Comparison of ENCODE assay signal across 17 cellular contexts in the genomic region with DNA sequence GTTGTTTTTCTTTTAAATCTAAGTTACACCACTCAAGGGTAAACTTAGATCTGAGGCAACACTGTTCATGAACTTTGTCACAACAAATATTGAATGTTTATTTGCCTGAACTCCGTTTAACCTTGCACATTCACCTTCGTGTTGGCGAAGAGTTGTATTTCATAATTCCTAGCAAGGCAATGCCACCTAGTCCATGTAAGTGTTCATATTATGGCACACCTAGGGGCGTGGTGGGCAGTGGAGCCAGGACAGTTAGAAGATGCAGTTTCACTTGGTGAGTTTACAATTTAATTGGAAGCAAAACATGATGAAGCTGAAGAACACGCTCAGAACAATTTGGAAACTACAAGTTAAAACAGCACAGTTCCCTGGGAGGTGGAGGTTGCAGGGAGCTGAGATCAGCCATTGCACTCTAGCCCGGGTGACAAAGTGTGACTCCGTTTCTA. TPM values are rescaled to one million over a fixed set of nuclear protein-coding genes. Genes with fewer than 3 reads are reported as not detected.
DNase-seq lines count a peak whose midpoint lies in the region; ATAC-seq, FAIRE-seq and TF ChIP-seq lines count a peak whose summit lies in the region.
"Had no signal": no experiment of that assay in that cellular context is flagged by ENCODE, and none has a peak within 500 bp of the region (broad histone marks: within the 10 kb centered on the region; RNA-seq: fewer than 3 reads in every experiment).

No MANE protein-coding gene starts in this region.

- TF ChIP-seq CTCF in IMR-90 (conservative IDR thresholded peaks at IDR 0.05; ENCODE audit: low read depth, low read length) (no peak), fibroblast of lung (conservative IDR thresholded peaks at IDR 0.05 in 1 of 2, IDR thresholded peaks at IDR 0.05 in 1 of 2; ENCODE audit: low read depth in 1 of 2, low read length in 2 of 2) (no peak), liver (IDR thresholded peaks at IDR 0.05; ENCODE audit: low read depth, low read length, missing input control) (no peak)

- peak overlapping the region; percentile 67; the same call in 1 of the 2 replicates for H2BK20ac ChIP-seq in IMR-90 (ENCODE audit: low read depth, low read length)

- H3K56ac ChIP-seq in IMR-90 (ENCODE audit: extremely low read depth, insufficient read depth, low read length): no peak overlapping the region

- H3K9ac ChIP-seq in IMR-90 (ENCODE audit: low read depth, low read length) (no peak overlapping the region), fibroblast of lung (ENCODE audit: insufficient read depth, low read length) (no peak overlapping the region), liver (ENCODE audit: low read depth in 1 of 2, low read length in 2 of 2) (peak overlapping the region in 1 of 2 donors; percentile 51)

- in situ Hi-C loops in IMR-90 (cut with MboI; ENCODE audit: low sequenced_read_pairs) (loop anchor here (5.0 kb wide), 1 partner anchor 235 kb away; no protein-coding TSS in a partner anchor), KBM-7 (cut with MboI; ENCODE audit: low pct_unique_long_range_greater_than_20kb, low sequenced_read_pairs) (loop anchor here (25.0 kb wide), 1 partner anchor 490 kb away; no protein-coding TSS in a partner anchor)

- no peak for TF ChIP-seq POLR2A in IMR-90 (IDR thresholded peaks at IDR 0.05; ENCODE audit: low read depth, low read length)

- H4K20me1 ChIP-seq in IMR-90 (ENCODE audit: insufficient read depth, low read length) (no peaks in the 10 kb centered on the region), fibroblast of lung (ENCODE audit: control insufficient read depth, extremely low read depth, insufficient read depth, low read length) (no peaks in the 10 kb centered on the region)

- no peak overlapping the region for H4K8ac ChIP-seq in IMR-90 (ENCODE audit: low read depth in 2 of 2, low read length in 2 of 2)

- CTCF ChIA-PET in IMR-90 (lab: Yijun Ruan, JAX): interaction anchor here (0.5 kb wide), 1 partner anchor 245 kb away, joined by 3 read pairs; no protein-coding TSS in a partner anchor

- H3K27me3 ChIP-seq in IMR-90 (ENCODE audit: control insufficient read depth, insufficient read depth, low read length) (no peaks in the 10 kb centered on the region), fibroblast of lung (ENCODE audit: control insufficient read depth, insufficient read depth, low read length) (no peaks in the 10 kb centered on the region), liver (ENCODE audit: control insufficient read depth in 4 of 4, insufficient read depth in 4 of 4, low read length in 3 of 4) (no peaks in the 10 kb centered on the region), small intestine (ENCODE audit: control insufficient read depth in 2 of 2, insufficient read depth in 2 of 2, low read length in 2 of 2) (no peaks in the 10 kb centered on the region)
- H3K27me3 ChIP-seq: BE2C had no signal

- H2AFZ ChIP-seq in IMR-90 (replicated peaks; ENCODE audit: low read length, poor library complexity) (no peak overlapping the region), fibroblast of lung (ENCODE audit: low read length) (peak overlapping the region; percentile 29)

- H3K18ac ChIP-seq in IMR-90 (ENCODE audit: low read depth, low read length): no peak overlapping the region

- H2BK5ac ChIP-seq in IMR-90 (ENCODE audit: low read depth, low read length, poor library complexity, severe bottlenecking): no peak overlapping the region

- H3K4me3 ChIP-seq in IMR-90 (ENCODE audit: insufficient read depth, low read depth, low read length): no peak overlapping the region
- no peak overlapping the region for H3K4me3 ChIP-seq in fibroblast of lung (replicated peaks in 1 of 4; ENCODE audit: control extremely low read depth in 1 of 4, insufficient read depth in 1 of 4, low read depth in 3 of 4, low read length in 4 of 4)
- peak overlapping the region in 2 of 3 donors; percentile 30 to 41 for H3K4me3 ChIP-seq in liver (ENCODE audit: low read depth in 1 of 3, low read length in 3 of 3)
- no peak overlapping the region for H3K4me3 ChIP-seq in small intestine (ENCODE audit: low read depth in 1 of 2, low read length in 2 of 2)

- no peak overlapping the region for H4K91ac ChIP-seq in IMR-90 (ENCODE audit: insufficient read depth, low read depth, low read length)

- peak overlapping the region; percentile 63 for H2AK9ac ChIP-seq in IMR-90 (replicated peaks; ENCODE audit: low read depth, low read length, poor library complexity)

- H3K9me3 ChIP-seq in IMR-90 (ENCODE audit: control insufficient read depth, insufficient read depth, low read length) (no peaks in the 10 kb centered on the region), fibroblast of lung (ENCODE audit: control insufficient read depth, insufficient read depth, low read depth, low read length) (no peaks in the 10 kb centered on the region), liver (ENCODE audit: control insufficient read depth in 4 of 4, low read length in 3 of 4) (no peaks in the 10 kb centered on the region), small intestine (ENCODE audit: control insufficient read depth, low read depth) (no peaks in the 10 kb centered on the region)
- H3K9me3 ChIP-seq: BE2C had no signal

- POLR2A ChIA-PET in IMR-90 (lab: Charles Lee; ENCODE audit: unreplicated experiment): no interaction called here

- 0 out of 2 replicates have a peak, but pooled peaks cover 1% of the 10 kb centered on the region for H3K4me1 ChIP-seq in IMR-90 (ENCODE audit: control insufficient read depth, insufficient read depth, low read length)
- H3K4me1 ChIP-seq in fibroblast of lung (ENCODE audit: control insufficient read depth, extremely low read depth, insufficient read depth, low read length): no peaks in the 10 kb centered on the region
- H3K4me1 ChIP-seq in liver (ENCODE audit: control insufficient read depth in 4 of 4, insufficient read depth in 4 of 4, low read length in 3 of 4): peaks cover 4 to 21% (median 16%) of the 10 kb centered on the region in 4 donors
- H3K4me1 ChIP-seq in small intestine (ENCODE audit: control insufficient read depth in 2 of 2, insufficient read depth in 1 of 2, low read depth in 1 of 2, low read length in 1 of 2): no peaks in the 10 kb centered on the region

- ATAC-seq in IMR-90 (ENCODE audit: low read depth) (no peak), GM18858 (IDR thresholded peaks at IDR 0.05; ENCODE audit: unreplicated experiment) (no peak), GM21367 (IDR thresholded peaks at IDR 0.05; ENCODE audit: unreplicated experiment) (no peak)

- peak overlapping the region; percentile 77; the same call in 1 of the 2 replicates for H3K14ac ChIP-seq in IMR-90 (replicated peaks; ENCODE audit: low read depth, low read length)

- H3K4ac ChIP-seq in IMR-90 (ENCODE audit: low read depth, low read length): no peak overlapping the region

- no TSS peak for BruUV-seq in IMR-90 (replicated peaks; lab: Mats Ljungman, UMichigan)

- no peaks in the 10 kb centered on the region for H3K79me1 ChIP-seq in IMR-90 (ENCODE audit: low read depth in 1 of 2, low read length in 2 of 2)

- H3K23ac ChIP-seq in IMR-90 (ENCODE audit: low read depth, low read length): peak overlapping the region; percentile 74

- H3K79me2 ChIP-seq in fibroblast of lung (ENCODE audit: control insufficient read depth, insufficient read depth, low read length): no peaks in the 10 kb centered on the region

- WGBS in IMR-90 (ENCODE audit: extremely low coverage in 2 of 2, insufficient read length in 1 of 2), 2 experiments: 60% methylated on average over 1 of the region's 7 CpGs; no CpG with 5 or more reads in 1 of the 2 experiments
- WGBS in liver: 25% methylated on average over 7 of the region's 7 CpGs
- WGBS in small intestine, 3 donors: 22 to 61% (median 38%) methylated on average over 7 of the region's 7 CpGs

- H3K27ac ChIP-seq in IMR-90 (ENCODE audit: insufficient read depth, low read length) (no peak overlapping the region), fibroblast of lung (ENCODE audit: insufficient read depth, low read length) (no peak overlapping the region), liver (ENCODE audit: low read depth in 1 of 2, low read length in 2 of 2) (peak overlapping the region; percentile 65 to 70), small intestine (ENCODE audit: low read depth in 1 of 2, low read length in 1 of 2) (no peak overlapping the region)
- H3K27ac ChIP-seq: C4-2B had no signal

- peak overlapping the region; percentile 60 for H2BK120ac ChIP-seq in IMR-90 (ENCODE audit: low read depth, low read length)

- FAIRE-seq in small intestine (lab: Jason Lieb, UNC): no peak
- FAIRE-seq: A204.1, G401.6, GM12891 had no signal

- DNase-seq in IMR-90 (no peak), fibroblast of lung (ENCODE audit: low read depth in 2 of 2) (no peak), small intestine (peak; percentile 20), KBM-7 (no peak)
- DNase-seq: BE2C; CD4-positive, alpha-beta memory T cell; DMS79; EL; HCEC 1CT; HFFc6 had no signal

- intact Hi-C loops in IMR-90 (cut with micrococcal nuclease): loop anchor here (5.0 to 10.0 kb wide), 2 partner anchors 123 to 485 kb away; no protein-coding TSS in a partner anchor

- H3K9me1 ChIP-seq in IMR-90 (ENCODE audit: insufficient read depth, low read length): peaks cover 3% of the 10 kb centered on the region; the same call in 1 of the 2 replicates

- H2AK5ac ChIP-seq in IMR-90 (ENCODE audit: low read depth, low read length): 0 out of 2 replicates have a peak overlapping the region, but pooled peaks have one; percentile 59

- dilution Hi-C loops in IMR-90 (cut with HindIII; ENCODE audit: low sequenced_read_pairs, unreplicated experiment): no loop called here

- no peak overlapping the region for H2BK15ac ChIP-seq in IMR-90 (ENCODE audit: low read depth, low read length)

- H3K4me2 ChIP-seq in IMR-90 (ENCODE audit: low read depth, low read length) (no peak overlapping the region), fibroblast of lung (ENCODE audit: extremely low read depth, insufficient read depth, low read length) (no peak overlapping the region)

- H4K5ac ChIP-seq in IMR-90 (ENCODE audit: low read depth, low read length): no peak overlapping the region

- H3K36me3 ChIP-seq in IMR-90 (ENCODE audit: control insufficient read depth, insufficient read depth, low read length): no peaks in the 10 kb centered on the region
- H3K36me3 ChIP-seq in fibroblast of lung (ENCODE audit: control insufficient read depth, insufficient read depth, low read length): no peaks in the 10 kb centered on the region
- H3K36me3 ChIP-seq in liver (ENCODE audit: control insufficient read depth in 4 of 4, insufficient read depth in 3 of 4, low read depth in 1 of 4, low read length in 3 of 4): no peaks in the 10 kb centered on the region
- H3K36me3 ChIP-seq in small intestine (ENCODE audit: control insufficient read depth in 2 of 2, insufficient read depth in 2 of 2, low read length in 2 of 2): no peaks in the 10 kb centered on the region
- H3K36me3 ChIP-seq: BE2C had no signal

- TF ChIP-seq RAD21 in IMR-90 (IDR thresholded peaks at IDR 0.05; ENCODE audit: low read length) (no peak), liver (IDR thresholded peaks at IDR 0.05) (peak; percentile 57 to 72)

RNA-seq across cellular contexts. Expression of gene GNPNAT1, which starts 30.4 kb away (rescaled TPM):
- 19.4 and 43.9 TPM in 2 replicates for total RNA-seq in IMR-90 (2012; rRNA removed)
- polyA plus RNA-seq in IMR-90 (2012; rRNA removed): 22.6 and 30.5 TPM in 2 replicates
- 16.7 and 17.6 TPM in 2 replicates for polyA plus RNA-seq in IMR-90 (2012; cell fraction: cytosol; rRNA removed)
- polyA plus RNA-seq in IMR-90 (2012; cell fraction: nucleus; rRNA removed; ENCODE audit: low replicate concordance): 5.9 and 10.6 TPM in 2 replicates
- total RNA-seq in fibroblast of lung: 16.7 and 20.3 TPM in 2 replicates
- polyA plus RNA-seq in fibroblast of lung: 40.9 and 44.5 TPM in 2 replicates
- polyA plus RNA-seq in fibroblast of lung (2012): 35.6 and 37.9 TPM in 2 replicates
- polyA minus RNA-seq in fibroblast of lung (ENCODE audit: low replicate concordance): 21.4 and 27.9 TPM in 2 replicates
- total RNA-seq in liver: 10 to 100 TPM; 25.1 to 50.9 TPM
- 10 to 100 TPM; 24.9 to 29.4 TPM for polyA plus RNA-seq in liver
- 10 to 100 TPM; 13.5 to 43.4 (median 16.1) TPM for polyA plus RNA-seq in small intestine

Comparison
In these comparisons a context has a peak if more than half of its experiments do, and no peak if none do; other contexts are left out.
1. H3K27ac ChIP-seq: peak in liver (2 of 2); none in IMR-90 (single experiment), fibroblast of lung (single experiment) and small intestine (0 of 2).
2. H3K4me3 ChIP-seq: peak in liver (2 of 3); none in IMR-90 (single experiment), fibroblast of lung (0 of 4) and small intestine (0 of 2).